ENCODE assay signal across 17 cellular contexts in the genomic region with DNA sequence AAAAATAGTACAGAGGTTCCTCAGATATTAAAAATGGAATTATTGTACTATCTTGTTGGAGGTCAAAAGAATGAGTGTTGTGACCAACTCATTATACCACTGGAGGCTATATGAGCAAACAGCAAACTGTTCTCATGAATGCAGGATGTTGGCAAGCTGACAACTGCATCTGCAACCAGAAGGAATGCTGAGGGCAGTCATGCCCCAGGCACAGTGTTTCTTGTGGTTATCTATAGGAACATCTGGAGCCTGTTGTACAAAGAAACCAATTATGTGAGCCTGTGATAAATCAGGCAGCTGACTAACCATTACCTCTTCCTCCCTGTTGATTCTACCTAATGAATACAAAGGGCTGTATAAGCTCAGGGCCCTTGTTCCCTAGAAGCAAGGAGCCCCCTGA.
DNase-seq lines count a peak whose midpoint lies in the region; ATAC-seq and TF ChIP-seq lines count a peak whose summit lies in the region.
"Had no signal": no experiment of that assay in that cellular context is flagged by ENCODE, and none has a peak within 500 bp of the region (broad histone marks: within the 10 kb centered on the region; RNA-seq: fewer than 3 reads in every experiment).

No MANE protein-coding gene starts in this region.

- TF ChIP-seq CTCF in testis (IDR thresholded peaks at IDR 0.05) = no peak

- H3K9me3 ChIP-seq in testis = no peaks in the 10 kb centered on the region

- DNase-seq in NCI-H748 (lab: John Stamatoyannopoulos, UW; ENCODE audit: unreplicated experiment) = peak; percentile 15
- DNase-seq in NCI-H748 treated with DMSO at 0.1 percent for 48 hours (lab: John Stamatoyannopoulos, UW) = no peak
- DNase-seq in OCI-M1 (lab: John Stamatoyannopoulos, UW) = peak; percentile 8
- DNase-seq in SW480 (ENCODE audit: low spot score) = peak; percentile 41
- DNase-seq in testis = peak; percentile 67
- DNase-seq in NCI-H187 (lab: John Stamatoyannopoulos, UW) = no peak
- DNase-seq in T-helper 2 cell = no peak
- DNase-seq: COR-L47, HCEC 1CT, Kasumi-1, NCI-H1436 treated with DMSO at 0.1 percent for 48 hours, NCI-H446, NCI-H774, Peyer's patch had no signal

- H3K4me3 ChIP-seq in testis = no peak overlapping the region
- H3K4me3 ChIP-seq: GM12878, Peyer's patch had no signal

- no peaks in the 10 kb centered on the region for H3K27me3 ChIP-seq in testis
- H3K27me3 ChIP-seq: Peyer's patch had no signal

- no peaks in the 10 kb centered on the region for H3K4me1 ChIP-seq in testis
- H3K4me1 ChIP-seq: Peyer's patch had no signal

- TF ChIP-seq POLR2A in testis (IDR thresholded peaks at IDR 0.05) = no peak

- intact Hi-C loops in testis (cut with DNase I; ENCODE audit: low total_unique reads) = no loop called here

- no peaks in the 10 kb centered on the region for H3K36me3 ChIP-seq in testis (ENCODE audit: low read depth, missing control alignments)
- H3K36me3 ChIP-seq: Peyer's patch had no signal

- no peak for ATAC-seq in HG02970 (IDR thresholded peaks at IDR 0.05; ENCODE audit: low FRiP score, unreplicated experiment)
- ATAC-seq: GM12878 had no signal

- no peak overlapping the region for H3K27ac ChIP-seq in testis
- H3K27ac ChIP-seq: C4-2B, Peyer's patch had no signal

Comparison
In these comparisons a context has a peak if more than half of its experiments do, and no peak if none do; other contexts are left out.
1. DNase-seq: peak in NCI-H748 (single experiment), OCI-M1 (single experiment), SW480 (single experiment) and testis (single experiment); none in NCI-H748 treated with DMSO at 0.1 percent for 48 hours (single experiment), NCI-H187 (0 of 2) and T-helper 2 cell (0 of 5).